ENCODE assay signal across 23 cellular contexts in genomic region chr21:45084881-45085536, GRCh38. TPM values are rescaled to one million over a fixed set of nuclear protein-coding genes. Genes with fewer than 3 reads are reported as not detected.
DNase-seq lines count a peak whose midpoint lies in the region; ATAC-seq, FAIRE-seq and TF ChIP-seq lines count a peak whose summit lies in the region.
"Had no signal": no experiment of that assay in that cellular context is flagged by ENCODE, and none has a peak within 500 bp of the region (broad histone marks: within the 10 kb centered on the region; RNA-seq: fewer than 3 reads in every experiment).

No MANE protein-coding gene starts in this region.

- no peak for FAIRE-seq in K562 (lab: Jason Lieb, UNC)
- FAIRE-seq: A549, D721Med, endothelial cell of umbilical vein had no signal

- CTCF ChIA-PET in K562 (lab: Yijun Ruan, JAX; ENCODE audit: low intra/inter-chr PET ratio): no interaction called here

- H3K4me2 ChIP-seq in BLaER1 (peak overlapping the region; percentile 62), K562 (ENCODE audit: insufficient read depth, low read length) (no peak overlapping the region)
- H3K4me2 ChIP-seq: A549 had no signal

- in situ Hi-C loops in K562 (cut with MboI): no loop called here

- H3K9me3 ChIP-seq in BLaER1 (no peaks in the 10 kb centered on the region), T-helper 17 cell (ENCODE audit: control insufficient read depth, low read length, poor library complexity, severe bottlenecking) (no peaks in the 10 kb centered on the region), K562 (replicated peaks; ENCODE audit: control insufficient read depth, insufficient read depth, low read depth, low read length) (no peaks in the 10 kb centered on the region)
- H3K9me3 ChIP-seq: A549, BE2C, upper lobe of right lung had no signal

- H3K27me3 Mint-ChIP-seq in T-helper 17 cell: no peaks in the 10 kb centered on the region

- no peaks in the 10 kb centered on the region for H3K27me3 ChIP-seq in BLaER1
- H3K27me3 ChIP-seq in K562 (ENCODE audit: control insufficient read depth in 2 of 2, insufficient read depth in 2 of 2, low read length in 2 of 2): peaks cover 0 to 5% of the 10 kb centered on the region in 2 experiments; a peak in 2 of 5 replicates
- H3K27me3 ChIP-seq: BE2C, upper lobe of right lung had no signal

- H3K36me3 Mint-ChIP-seq in T-helper 17 cell (ENCODE audit: low read depth): no peaks in the 10 kb centered on the region

- no peak for DNase-seq in activated CD4-positive, CD25-positive, alpha-beta regulatory T cell (lab: John Stamatoyannopoulos, UW)
- DNase-seq in T-helper 17 cell (no peak), K562 (ENCODE audit: extremely low read depth in 1 of 4, low spot score in 3 of 4) (no peak), foreskin fibroblast (no peak), 8988T (no peak)
- DNase-seq: activated CD4-positive, alpha-beta T cell treated with anti-CD3 and anti-CD28 coated beads, Interleukin-2, amount 50 U/mL, for 1 hour; BE2C; dermis blood vessel endothelial cell; GOT3; Kasumi-1; left cardiac atrium; NCI-H187; NCI-H226; stimulated activated CD4-positive, alpha-beta T cell treated with anti-CD3 and anti-CD28 coated beads, Interleukin-12 subunit alpha, Interleukin-12 subunit beta, amount 100 ng/mL, for 4 hours; stimulated activated CD4-positive, alpha-beta T cell treated with anti-CD3 and anti-CD28 coated beads, Interleukin-4, amount 100 ng/mL, for 4 hours; upper lobe of right lung had no signal

- intact Hi-C loops in K562 (cut with micrococcal nuclease): no loop called here

- H3K4me1 ChIP-seq in BLaER1 (peaks cover 89% of the 10 kb centered on the region), K562 (replicated peaks in 1 of 2; ENCODE audit: control insufficient read depth in 2 of 2, insufficient read depth in 2 of 2, low read length in 2 of 2) (peaks cover 0 to 14% of the 10 kb centered on the region in 2 experiments; a peak in 4 of 5 replicates)

- peaks cover 49% of the 10 kb centered on the region for H3K36me3 ChIP-seq in BLaER1
- no peaks in the 10 kb centered on the region; the same call in 2 of the 3 replicates for H3K36me3 ChIP-seq in K562 (ENCODE audit: control insufficient read depth, insufficient read depth, low read length)
- H3K36me3 ChIP-seq: upper lobe of right lung had no signal

- H3K4me1 Mint-ChIP-seq in T-helper 17 cell: peaks cover 74% of the 10 kb centered on the region

- no peaks in the 10 kb centered on the region for H3K9me1 ChIP-seq in K562 (ENCODE audit: control insufficient read depth, insufficient read depth, low read length)

- H3K9ac ChIP-seq in BLaER1 (no peak overlapping the region), K562 (ENCODE audit: insufficient read depth in 1 of 2, low read depth in 2 of 2, low read length in 2 of 2) (no peak overlapping the region)

- no peak overlapping the region for H2AFZ ChIP-seq in K562 (ENCODE audit: low read depth, low read length)

- WGBS in K562 (ENCODE audit: insufficient coverage, low coverage, missing lambda C conversion rate): 58% methylated on average over 13 of the region's 13 CpGs

- peak overlapping the region; percentile 94 for H3K27ac Mint-ChIP-seq in T-helper 17 cell
- H3K27ac Mint-ChIP-seq: memory B cell had no signal

- H4K20me1 ChIP-seq in BLaER1: peaks cover 100% of the 10 kb centered on the region
- H4K20me1 ChIP-seq in K562 (replicated peaks; ENCODE audit: control insufficient read depth, insufficient read depth, low read length): peaks cover 20% of the 10 kb centered on the region; the same call in 1 of the 2 replicates

- TF ChIP-seq CTCF in K562 (IDR thresholded peaks at IDR 0.05 in 2 of 3, conservative IDR thresholded peaks at IDR 0.05 in 1 of 3; ENCODE audit: insufficient read depth in 2 of 3, low read depth in 1 of 3, low read length in 3 of 3) (no peak), foreskin fibroblast (IDR thresholded peaks at IDR 0.05; ENCODE audit: low read depth, low read length) (no peak)

- peak; percentile 18 to 34 for ATAC-seq in activated CD4-positive, CD25-positive, alpha-beta regulatory T cell treated with anti-CD3 and anti-CD28 coated beads, Interleukin-2, amount 50 U/mL, for 24 hours
- no peak for ATAC-seq in T-helper 17 cell
- ATAC-seq in K562: no peak
- ATAC-seq in GM18909 (IDR thresholded peaks at IDR 0.05; ENCODE audit: poor library complexity, unreplicated experiment): no peak
- ATAC-seq: A549, left cardiac atrium, upper lobe of right lung had no signal

- H3K4me3 Mint-ChIP-seq in T-helper 17 cell: peak overlapping the region; percentile 15
- H3K4me3 Mint-ChIP-seq: memory B cell had no signal

- no peak for TF ChIP-seq RAD21 in K562 (CRISPR knock-in tag; conservative IDR thresholded peaks at IDR 0.05 in 1 of 2, IDR thresholded peaks at IDR 0.05 in 1 of 2)

- TF ChIP-seq POLR2A in K562 (conservative IDR thresholded peaks at IDR 0.05): no peak

- no peak overlapping the region for H3K4me3 ChIP-seq in BLaER1
- no peak overlapping the region for H3K4me3 ChIP-seq in K562
- H3K4me3 ChIP-seq in foreskin fibroblast (ENCODE audit: low read depth in 1 of 2, low read length in 2 of 2): no peak overlapping the region
- H3K4me3 ChIP-seq: A549, upper lobe of right lung had no signal

- BruUV-seq in K562 (replicated peaks; lab: Mats Ljungman, UMichigan): no TSS peak

- no peak overlapping the region for H3K27ac ChIP-seq in BLaER1
- no peak overlapping the region for H3K27ac ChIP-seq in K562 (ENCODE audit: extremely low read depth, low read depth, low read length)
- H3K27ac ChIP-seq: A549, upper lobe of right lung had no signal

- no peaks in the 10 kb centered on the region for H3K79me2 ChIP-seq in K562 (ENCODE audit: control insufficient read depth, insufficient read depth, low read length)

- no peak for TF ChIP-seq EP300 in K562 (IDR thresholded peaks at IDR 0.05; ENCODE audit: low read length)

- POLR2A ChIA-PET in K562 (lab: Yijun Ruan, JAX): interaction anchor here (0.6 kb wide), 1 partner anchor 86 kb away, joined by 3 read pairs; no protein-coding TSS in a partner anchor

TF ChIP-seq in K562, 482 proteins besides CTCF, POLR2A, EP300 and RAD21 (continues in another document):
- TF ChIP-seq MCM7 (IDR thresholded peaks at IDR 0.05) (no peak), CBX8 (IDR thresholded peaks at IDR 0.05; ENCODE audit: borderline replicate concordance, extremely low read depth, low read depth, low read length, poor library complexity, severe bottlenecking) (no peak), NR2C1 (IDR thresholded peaks at IDR 0.05) (0 out of 2 replicates have a peak, but pooled peaks have one; percentile 13), NR2C1 (tag; IDR thresholded peaks at IDR 0.05) (no peak)
- TF ChIP-seq, protein P1, sequence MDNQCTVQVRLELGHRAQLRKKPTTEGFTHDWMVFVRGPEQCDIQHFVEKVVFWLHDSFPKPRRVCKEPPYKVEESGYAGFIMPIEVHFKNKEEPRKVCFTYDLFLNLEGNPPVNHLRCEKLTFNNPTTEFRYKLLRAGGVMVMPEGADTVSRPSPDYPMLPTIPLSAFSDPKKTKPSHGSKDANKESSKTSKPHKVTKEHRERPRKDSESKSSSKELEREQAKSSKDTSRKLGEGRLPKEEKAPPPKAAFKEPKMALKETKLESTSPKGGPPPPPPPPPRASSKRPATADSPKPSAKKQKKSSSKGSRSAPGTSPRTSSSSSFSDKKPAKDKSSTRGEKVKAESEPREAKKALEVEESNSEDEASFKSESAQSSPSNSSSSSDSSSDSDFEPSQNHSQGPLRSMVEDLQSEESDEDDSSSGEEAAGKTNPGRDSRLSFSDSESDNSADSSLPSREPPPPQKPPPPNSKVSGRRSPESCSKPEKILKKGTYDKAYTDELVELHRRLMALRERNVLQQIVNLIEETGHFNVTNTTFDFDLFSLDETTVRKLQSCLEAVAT (IDR thresholded peaks at IDR 0.05): no peak

RNA-seq across cellular contexts. Expression of gene ADARB1, which starts 10.6 kb away (rescaled TPM):
- total RNA-seq in T-helper 17 cell (10 to 100 TPM; 28.4 to 37.0 TPM), K562 (2014; rRNA removed) (7.7 and 9.1 TPM in 2 replicates), K562 (2014; rRNA removed; fragmentation: Illumina TruSeq; extraction: Trizol) (8.3 TPM in 2 replicates), K562 (2015; rRNA removed; fragmentation: Illumina TruSeq; extraction: Trizol) (6.4 and 7.1 TPM in 2 replicates), K562 (2021) (12.0 and 16.0 TPM in 2 replicates)
- total RNA-seq in K562 (2011; cell fraction: chromatin; rRNA removed; ENCODE audit: low replicate concordance): 40.2 and 48.3 TPM in 2 replicates
- total RNA-seq in K562 (2011; cell fraction: nucleolus; rRNA removed): 29.0 and 30.4 TPM in 2 replicates
- total RNA-seq in K562 (2011; cell fraction: nucleoplasm; rRNA removed): 24.6 and 33.4 TPM in 2 replicates
- polyA plus RNA-seq in K562 (2011; rRNA removed) (8.4 and 11.8 TPM in 2 replicates), K562 (2014; fragmentation: Illumina TruSeq; extraction: Trizol) (7.3 and 9.2 TPM in 2 replicates), K562 (2014; fragmentation: Nextera tagmentation; extraction: Ambion mirVana) (1 to 10 TPM; 7.1 to 8.1 TPM), K562 (2014; rRNA removed) (6.7 and 12.8 TPM in 2 replicates)
- polyA plus RNA-seq in K562 (2011; cell fraction: cytosol; rRNA removed): 6.6 and 7.4 TPM in 2 replicates
- polyA plus RNA-seq in K562 (2011; cell fraction: nucleus; rRNA removed): 15.0 and 23.8 TPM in 2 replicates
- 7.5 and 8.1 TPM in 2 replicates for polyA plus RNA-seq in K562 (2012)
- 10.4 and 16.9 TPM in 2 replicates for polyA minus RNA-seq in K562 (2011; rRNA and poly(A)+ RNA removed)
- 12.7 and 15.3 TPM in 2 replicates for polyA minus RNA-seq in K562 (2011; cell fraction: cytosol; rRNA and poly(A)+ RNA removed)
- polyA minus RNA-seq in K562 (2011; cell fraction: nucleus; rRNA and poly(A)+ RNA removed): 13.3 and 18.3 TPM in 2 replicates

Comparison
In these comparisons a context has a peak if more than half of its experiments do, and no peak if none do; other contexts are left out.
1. ATAC-seq: peak in activated CD4-positive, CD25-positive, alpha-beta regulatory T cell treated with anti-CD3 and anti-CD28 coated beads, Interleukin-2, amount 50 U/mL, for 24 hours (2 of 2); none in T-helper 17 cell (single experiment), K562 (single experiment) and GM18909 (single experiment).